22 cellular contexts compared by ENCODE assay signal in the genomic region with DNA sequence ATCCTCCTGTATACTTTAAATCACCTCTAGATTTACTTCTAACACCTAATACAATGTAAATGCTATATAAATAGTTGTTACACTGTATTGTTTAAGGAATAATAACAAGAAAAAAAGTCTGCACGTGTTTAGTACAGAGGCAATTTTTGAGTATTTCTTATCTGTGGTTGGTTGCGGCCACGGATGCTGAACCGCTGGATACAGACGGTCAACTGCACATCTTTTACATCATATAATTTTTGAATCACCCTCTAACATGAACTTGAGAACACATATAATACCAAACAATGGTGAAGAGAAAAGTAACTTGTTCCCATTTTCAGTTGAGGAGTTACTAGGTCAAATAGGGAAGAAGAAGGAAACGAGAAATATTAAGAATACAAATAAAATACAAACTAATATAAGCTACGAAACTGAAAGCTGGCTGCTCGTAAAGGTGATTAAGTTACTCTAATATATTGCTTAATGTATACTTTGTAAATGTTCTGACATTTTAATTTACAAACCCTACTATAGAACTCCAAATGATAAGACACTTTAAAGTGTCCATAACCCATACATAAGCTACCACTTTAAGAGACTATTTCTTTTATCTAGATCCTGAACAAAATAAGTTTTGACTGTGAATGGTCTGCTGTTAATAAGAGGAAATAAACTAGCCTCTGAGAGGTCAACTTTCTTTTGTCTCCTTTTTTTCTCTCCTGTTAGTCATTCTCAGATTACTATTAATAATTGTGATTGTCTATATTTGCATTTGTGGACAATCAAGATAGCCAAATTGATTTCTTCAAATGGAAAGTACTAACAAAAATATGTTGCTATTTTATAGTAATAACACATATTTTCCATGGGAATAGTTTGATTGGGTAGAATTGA.
A peak's percentile ranks its signal among the peaks of the same experiment; 100 is the strongest.
DNase-seq lines count a peak whose midpoint lies in the region; ATAC-seq and TF ChIP-seq lines count a peak whose summit lies in the region.
"Had no signal": no experiment of that assay in that cellular context is flagged by ENCODE, and none has a peak within 500 bp of the region (broad histone marks: within the 10 kb centered on the region; RNA-seq: fewer than 3 reads in every experiment).

No MANE protein-coding gene starts in this region.

- H4K20me1 ChIP-seq in MM.1S (ENCODE audit: insufficient read depth, low read length): no peaks in the 10 kb centered on the region

- H3K9me3 ChIP-seq in MM.1S (replicated peaks; ENCODE audit: insufficient read depth, low read length) (no peaks in the 10 kb centered on the region), gastrocnemius medialis (no peaks in the 10 kb centered on the region)
- H3K9me3 ChIP-seq: body of pancreas, right lobe of liver had no signal

- H3K27me3 ChIP-seq in MM.1S (replicated peaks; ENCODE audit: insufficient read depth, low read length) (no peaks in the 10 kb centered on the region), gastrocnemius medialis (no peaks in the 10 kb centered on the region)
- H3K27me3 ChIP-seq: body of pancreas, right lobe of liver had no signal

- no peaks in the 10 kb centered on the region for H3F3A ChIP-seq in MM.1S (ENCODE audit: insufficient read depth, low read length)

- peak overlapping the region; percentile 18; the same call in 1 of the 2 replicates for H3K4me2 ChIP-seq in MM.1S (ENCODE audit: low read depth, low read length)

- TF ChIP-seq CTCF in GM12865 (IDR thresholded peaks at IDR 0.05; ENCODE audit: insufficient read depth, low read depth, low read length, missing control alignments) (no peak), MM.1S (IDR thresholded peaks at IDR 0.05; ENCODE audit: low read length) (no peak), gastrocnemius medialis (IDR thresholded peaks at IDR 0.05 in 4 of 5, conservative IDR thresholded peaks at IDR 0.05 in 1 of 5) (no peak)

- no peak overlapping the region for H3K9ac ChIP-seq in MM.1S (ENCODE audit: low read length)

- intact Hi-C loops in gastrocnemius medialis (cut with DNase I; ENCODE audit: low total_unique reads): no loop called here

- in situ Hi-C loops in gastrocnemius medialis (cut with MboI; ENCODE audit: low sequenced_read_pairs in 4 of 4): no loop called here

- no peak for TF ChIP-seq POLR2A in gastrocnemius medialis (IDR thresholded peaks at IDR 0.05)

- H3K9me2 ChIP-seq in MM.1S (replicated peaks; ENCODE audit: insufficient read depth, low read length): no peaks in the 10 kb centered on the region

- no peaks in the 10 kb centered on the region for H3K36me3 ChIP-seq in MM.1S (replicated peaks; ENCODE audit: insufficient read depth, low read length)
- H3K36me3 ChIP-seq in gastrocnemius medialis: no peaks in the 10 kb centered on the region
- H3K36me3 ChIP-seq: right lobe of liver had no signal

- DNase-seq in GM12865 (ENCODE audit: low read depth) (peak; percentile 18), MM.1S (no peak), D341Med (ENCODE audit: low spot score) (no peak), gastrocnemius medialis (no peak), GOT3 (lab: John Stamatoyannopoulos, UW) (no peak)
- DNase-seq in central memory CD4-positive, alpha-beta T cell: no peak
- DNase-seq: activated CD4-positive, alpha-beta memory T cell treated with anti-CD3 and anti-CD28 coated beads, Interleukin-2, amount 10 ng/mL, durations not matched to agents 7 days and 5 days; activated T-cell treated with anti-CD3 and anti-CD28 coated beads, Interleukin-2, amount 50 U/mL, for 24 hours; body of pancreas; DMS153; left ventricle myocardium superior; NCI-H1694; NCI-H345; occipital lobe; right lobe of liver; stimulated activated naive CD8-positive, alpha-beta T cell treated with anti-CD3 and anti-CD28 coated beads, Interleukin-15, amount 100 ng/mL, for 72 hours; T-helper 1 cell had no signal

- no peaks in the 10 kb centered on the region for H3K79me2 ChIP-seq in MM.1S (ENCODE audit: low read length)

- H3K4me3 ChIP-seq in GM12865 (ENCODE audit: low read depth, low read length) (peak overlapping the region; percentile 35; the same call in 1 of the 2 replicates), MM.1S (ENCODE audit: low read length) (no peak overlapping the region), gastrocnemius medialis (no peak overlapping the region)
- H3K4me3 ChIP-seq: body of pancreas, right lobe of liver had no signal

- H3K4me1 ChIP-seq in MM.1S (ENCODE audit: low read length) (no peaks in the 10 kb centered on the region), gastrocnemius medialis (no peaks in the 10 kb centered on the region)
- H3K4me1 ChIP-seq: body of pancreas had no signal

- ATAC-seq in GM19351 (IDR thresholded peaks at IDR 0.05; ENCODE audit: unreplicated experiment): peak; percentile 66
- peak; percentile 48 for ATAC-seq in HG02870 (IDR thresholded peaks at IDR 0.05; ENCODE audit: unreplicated experiment)
- ATAC-seq in gastrocnemius medialis: no peak
- ATAC-seq: body of pancreas; esophagus mucosa; HepG2; left ventricle myocardium superior; right lobe of liver; stimulated activated naive CD8-positive, alpha-beta T cell treated with anti-CD3 and anti-CD28 coated beads, Interleukin-15, amount 100 ng/mL, for 72 hours had no signal

- H3K27ac ChIP-seq in MM.1S (ENCODE audit: low read length): no peak overlapping the region
- H3K27ac ChIP-seq in gastrocnemius medialis: no peak overlapping the region
- H3K27ac ChIP-seq: 22Rv1, body of pancreas, right lobe of liver had no signal

- H2AFZ ChIP-seq in MM.1S (ENCODE audit: low read length): no peak overlapping the region

Comparison
In these comparisons a context has a peak if more than half of its experiments do, and no peak if none do; other contexts are left out.
1. ATAC-seq: peak in GM19351 (single experiment) and HG02870 (single experiment); none in gastrocnemius medialis (0 of 2).